In genomic region chr10:96089670-96090462, GRCh38 we compare ENCODE assay signal across 8 cellular contexts. TPM values are rescaled to one million over a fixed set of nuclear protein-coding genes. Genes with fewer than 3 reads are reported as not detected.
DNase-seq lines count a peak whose midpoint lies in the region; ATAC-seq, FAIRE-seq and TF ChIP-seq lines count a peak whose summit lies in the region.

No MANE protein-coding gene starts in this region.

- intact Hi-C loops in MCF 10A (cut with micrococcal nuclease), result loop anchor here (1.0 to 2.0 kb wide), 2 partner anchors 40 to 47 kb away; partner anchors contain the start of genes CCNJ and ZNF518A
- intact Hi-C loops in kidney (cut with DNase I), result no loop called here

- H3K9me3 Mint-ChIP-seq in MCF 10A (ENCODE audit: unreplicated experiment), result no peaks in the 10 kb centered on the region

- BruUV-seq in MCF 10A (replicated peaks; lab: Mats Ljungman, UMichigan), result TSS peak; percentile 61

- H3K27ac ChIP-seq in AG04450 (ENCODE audit: low read depth, low read length) (peak overlapping the region; percentile 91), VCaP (peak overlapping the region; percentile 87), kidney (ENCODE audit: low read depth in 2 of 2, low read length in 2 of 2) (peak overlapping the region; percentile 96)

- peak overlapping the region; percentile 86 for H3K4me3 Mint-ChIP-seq in MCF 10A (ENCODE audit: unreplicated experiment)

- H3K4me1 Mint-ChIP-seq in MCF 10A (ENCODE audit: insufficient read depth, unreplicated experiment), result no peaks in the 10 kb centered on the region

- H3K27me3 Mint-ChIP-seq in MCF 10A (ENCODE audit: insufficient read depth, unreplicated experiment), result peaks cover 32% of the 10 kb centered on the region

- TF ChIP-seq CTCF in AG04450 (IDR thresholded peaks at IDR 0.05; ENCODE audit: low read depth, low read length) (no peak), VCaP (conservative IDR thresholded peaks at IDR 0.05) (no peak), MCF 10A (IDR thresholded peaks at IDR 0.05; ENCODE audit: unreplicated experiment) (no peak), kidney (IDR thresholded peaks at IDR 0.05; ENCODE audit: borderline replicate concordance, extremely low read depth, insufficient read depth) (peak; percentile 5)

- H3K9ac ChIP-seq in kidney (ENCODE audit: low read length in 2 of 2), result peak overlapping the region; percentile 63 to 85

- ATAC-seq in GM18870 (IDR thresholded peaks at IDR 0.05; ENCODE audit: unreplicated experiment), result peak; percentile 85
- peak; percentile 85 for ATAC-seq in HG03108 (IDR thresholded peaks at IDR 0.05; ENCODE audit: unreplicated experiment)

- peaks cover 0 to 5% of the 10 kb centered on the region in 2 donors for H3K4me1 ChIP-seq in kidney (ENCODE audit: control insufficient read depth in 1 of 2, insufficient read depth in 1 of 2, low read depth in 1 of 2, low read length in 2 of 2)

- no peak for FAIRE-seq in kidney (lab: Jason Lieb, UNC)

- H3K4me3 ChIP-seq in AG04450 (ENCODE audit: low read depth, low read length), result peak overlapping the region; percentile 83
- H3K4me3 ChIP-seq in kidney (ENCODE audit: low read length in 2 of 2), result peak overlapping the region; percentile 97 to 98

- H3K27me3 ChIP-seq in AG04450 (ENCODE audit: control insufficient read depth, insufficient read depth, low read length), result peaks cover 8% of the 10 kb centered on the region

- peak overlapping the region; percentile 99 for H3K27ac Mint-ChIP-seq in MCF 10A (ENCODE audit: low read depth, unreplicated experiment)

- DNase-seq in AG04450 (ENCODE audit: low read depth, low spot score) (peak; percentile 92), NCI-H2196 treated with DMSO at 0.1 percent for 48 hours (lab: John Stamatoyannopoulos, UW; ENCODE audit: unreplicated experiment) (peak; percentile 61), MCF 10A (ENCODE audit: unreplicated experiment) (peak; percentile 89), kidney (peak; percentile 98)
- DNase-seq in stimulated activated CD4-positive, alpha-beta T cell treated with anti-CD3 and anti-CD28 coated beads, Interleukin-2, amount 100 ng/mL, for 48 hours, result peak; percentile 86 to 87

- H3K36me3 ChIP-seq in kidney (ENCODE audit: control insufficient read depth in 1 of 2, insufficient read depth in 2 of 2, low read length in 2 of 2), result no peaks in the 10 kb centered on the region

- CTCF ChIA-PET in AG04450 (lab: Charles Lee) (interaction anchor here (0.6 to 2.1 kb wide), 6 partner anchors 41 to 396 kb away, joined by 3 to 7 read pairs (median 4); partner anchors contain the start of gene TCTN3), MCF 10A (lab: Yijun Ruan, JAX) (interaction anchor here (0.6 to 1.0 kb wide), 7 partner anchors 14 to 482 kb away, joined by 3 to 4 read pairs (median 3); no protein-coding TSS in a partner anchor)

- POLR2A ChIA-PET in AG04450 (lab: Yijun Ruan, JAX) (interaction anchor here (0.6 to 3.1 kb wide), 5 partner anchors 35 to 210 kb away, joined by 3 to 56 read pairs (median 6); partner anchors contain the start of genes CCNJ and ZNF518A), MCF 10A (lab: Yijun Ruan, JAX) (interaction anchor here (0.6 to 3.1 kb wide), 20 partner anchors 11 to 1616 kb away, joined by 3 to 89 read pairs (median 4); partner anchors contain the start of genes BLNK, CCNJ and ZNF518A)

- H3K9me3 ChIP-seq in AG04450 (ENCODE audit: control insufficient read depth, insufficient read depth, low read length) (peaks cover 5% of the 10 kb centered on the region; the same call in 1 of the 2 replicates), kidney (ENCODE audit: control insufficient read depth in 1 of 2, low read length in 2 of 2) (peaks cover 0 to 6% of the 10 kb centered on the region in 2 donors)

- H3K36me3 Mint-ChIP-seq in MCF 10A (ENCODE audit: insufficient read depth, unreplicated experiment), result peaks cover 16% of the 10 kb centered on the region

RNA-seq across cellular contexts. Expression of gene ZNF518A, which starts 40.2 kb away (rescaled TPM):
- polyA plus RNA-seq in AG04450 (2011; rRNA removed), result 5.7 and 9.1 TPM in 2 replicates
- polyA minus RNA-seq in AG04450 (2011; rRNA and poly(A)+ RNA removed), result 4.7 and 9.9 TPM in 2 replicates
- total RNA-seq in MCF 10A (2022), result 13.3 and 14.7 TPM in 2 replicates
- total RNA-seq in kidney, result 29.4 TPM
- 4.8 TPM for polyA plus RNA-seq in kidney (ENCODE audit: insufficient read depth, low read depth, low replicate concordance)

RNA-seq across cellular contexts. Expression of gene CCNJ, which starts 46.5 kb away (rescaled TPM):
- polyA plus RNA-seq in AG04450 (2011; rRNA removed) (8.4 and 9.2 TPM in 2 replicates), kidney (ENCODE audit: insufficient read depth, low read depth, low replicate concordance) (1.8 TPM)
- 17.0 and 18.7 TPM in 2 replicates for polyA minus RNA-seq in AG04450 (2011; rRNA and poly(A)+ RNA removed)
- total RNA-seq in MCF 10A (2022) (9.3 and 10.8 TPM in 2 replicates), kidney (6.2 TPM)

Comparison
In these comparisons a context has a peak if more than half of its experiments do, and no peak if none do; other contexts are left out.
1. Peak in every context shown above with its lines: DNase-seq, ATAC-seq, H3K4me3 ChIP-seq and H3K27ac ChIP-seq.